Comparison of ENCODE assay signal across 22 cellular contexts in the genomic region with DNA sequence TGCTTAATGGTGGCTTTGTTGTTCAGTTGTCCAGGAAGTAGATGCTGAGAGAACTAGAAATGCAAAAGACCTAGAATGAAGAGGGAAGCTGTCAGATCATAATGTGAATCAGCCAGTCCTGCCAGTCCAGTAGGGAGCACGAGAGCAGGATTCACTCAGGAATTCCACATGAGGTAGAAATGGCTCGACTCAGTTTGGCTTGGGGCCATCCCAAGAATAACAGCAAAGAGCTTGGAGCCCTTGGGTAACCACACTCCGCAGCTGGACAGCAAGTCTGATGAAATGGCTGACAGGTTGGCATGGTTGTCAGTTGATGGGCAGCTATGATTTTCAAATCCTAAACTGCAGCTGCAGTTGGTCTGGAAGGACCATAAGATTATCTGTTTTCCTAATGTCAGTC. TPM values are rescaled to one million over a fixed set of nuclear protein-coding genes. Genes with fewer than 3 reads are reported as not detected.
A peak's percentile ranks its signal among the peaks of the same experiment; 100 is the strongest.
DNase-seq lines count a peak whose midpoint lies in the region; ATAC-seq, FAIRE-seq and TF ChIP-seq lines count a peak whose summit lies in the region.
"Had no signal": no experiment of that assay in that cellular context is flagged by ENCODE, and none has a peak within 500 bp of the region (broad histone marks: within the 10 kb centered on the region; RNA-seq: fewer than 3 reads in every experiment).

No MANE protein-coding gene starts in this region.

- BruUV-seq in K562 (replicated peaks; lab: Mats Ljungman, UMichigan): no TSS peak

- no peaks in the 10 kb centered on the region; the same call in 2 of the 3 replicates for H3K36me3 ChIP-seq in K562 (ENCODE audit: control insufficient read depth, insufficient read depth, low read length)
- H3K36me3 ChIP-seq: HAP-1, neutrophil, prostate gland, upper lobe of left lung had no signal

- H3K9me1 ChIP-seq in K562 (ENCODE audit: control insufficient read depth, insufficient read depth, low read length): no peaks in the 10 kb centered on the region

- H3K27ac Mint-ChIP-seq in activated CD8-positive, alpha-beta T cell treated with anti-CD3 and anti-CD28 coated beads, Interleukin-2, amount 10 ng/mL, durations not matched to agents 7 days and 5 days: peak overlapping the region; percentile 93
- H3K27ac Mint-ChIP-seq in activated CD8-positive, alpha-beta T cell treated with anti-CD3 and anti-CD28 coated beads for 36 hours: no peak overlapping the region
- H3K27ac Mint-ChIP-seq: memory B cell had no signal

- CTCF ChIA-PET in activated CD8-positive, alpha-beta T cell treated with anti-CD3 and anti-CD28 coated beads, Interleukin-2, amount 10 ng/mL, durations not matched to agents 7 days and 5 days (lab: Charles Lee): interaction anchor here (0.6 to 5.2 kb wide), 22 partner anchors 9 to 394 kb away, joined by 3 to 97 read pairs (median 4); partner anchors contain the start of genes WDR1 and ZNF518B
- CTCF ChIA-PET in activated CD8-positive, alpha-beta T cell treated with anti-CD3 and anti-CD28 coated beads for 36 hours (lab: Charles Lee): interaction anchor here (0.6 to 2.6 kb wide), 10 partner anchors 10 to 388 kb away, joined by 3 to 12 read pairs (median 4); no protein-coding TSS in a partner anchor
- CTCF ChIA-PET in K562 (lab: Yijun Ruan, JAX; ENCODE audit: low intra/inter-chr PET ratio): interaction anchor here (0.5 to 2.9 kb wide), 3 partner anchors 169 to 388 kb away, joined by 3 to 21 read pairs (median 17); no protein-coding TSS in a partner anchor

- no peak for TF ChIP-seq POLR2A in K562 (conservative IDR thresholded peaks at IDR 0.05)

- POLR2A ChIA-PET in activated CD8-positive, alpha-beta T cell treated with anti-CD3 and anti-CD28 coated beads, Interleukin-2, amount 10 ng/mL, durations not matched to agents 7 days and 5 days (lab: Charles Lee): interaction anchor here (0.8 to 1.0 kb wide), 2 partner anchors 44 to 119 kb away, joined by 4 to 5 read pairs; no protein-coding TSS in a partner anchor
- POLR2A ChIA-PET in activated CD8-positive, alpha-beta T cell treated with anti-CD3 and anti-CD28 coated beads for 36 hours (lab: Charles Lee): interaction anchor here (0.9 to 1.8 kb wide), 3 partner anchors 20 to 46 kb away, joined by 3 to 7 read pairs (median 3); no protein-coding TSS in a partner anchor
- POLR2A ChIA-PET in K562 (lab: Yijun Ruan, JAX): interaction anchor here (0.6 to 1.4 kb wide), 4 partner anchors 13 to 1062 kb away, joined by 3 to 7 read pairs (median 4); no protein-coding TSS in a partner anchor

- no peak for TF ChIP-seq EP300 in K562 (IDR thresholded peaks at IDR 0.05; ENCODE audit: low read length)

- no peak overlapping the region for H3K27ac ChIP-seq in K562 (ENCODE audit: extremely low read depth, low read depth, low read length)
- H3K27ac ChIP-seq: A549, neutrophil, prostate gland, upper lobe of left lung had no signal

- H3K27me3 Mint-ChIP-seq in activated CD8-positive, alpha-beta T cell treated with anti-CD3 and anti-CD28 coated beads, Interleukin-2, amount 10 ng/mL, durations not matched to agents 7 days and 5 days (ENCODE audit: low read depth): no peaks in the 10 kb centered on the region
- H3K27me3 Mint-ChIP-seq in activated CD8-positive, alpha-beta T cell treated with anti-CD3 and anti-CD28 coated beads for 36 hours: no peaks in the 10 kb centered on the region
- H3K27me3 Mint-ChIP-seq: activated T-cell treated with anti-CD3 and anti-CD28 coated beads, Interleukin-2, amount 50 U/mL, for 24 hours had no signal

- in situ Hi-C loops in K562 (cut with MboI): loop anchor here (5.0 to 25.0 kb wide), 2 partner anchors 386 to 1251 kb away; no protein-coding TSS in a partner anchor

- no peaks in the 10 kb centered on the region; a peak in 1 of 5 replicates for H3K27me3 ChIP-seq in K562 (ENCODE audit: control insufficient read depth in 2 of 2, insufficient read depth in 2 of 2, low read length in 2 of 2)
- H3K27me3 ChIP-seq: neutrophil, upper lobe of left lung had no signal

- intact Hi-C loops in activated CD8-positive, alpha-beta T cell treated with anti-CD3 and anti-CD28 coated beads for 36 hours (cut with micrococcal nuclease): loop anchor here (2.0 to 5.0 kb wide), 2 partner anchors 242 to 386 kb away; no protein-coding TSS in a partner anchor
- intact Hi-C loops in K562 (cut with micrococcal nuclease): no loop called here

- H3K4me3 Mint-ChIP-seq in activated CD8-positive, alpha-beta T cell treated with anti-CD3 and anti-CD28 coated beads, Interleukin-2, amount 10 ng/mL, durations not matched to agents 7 days and 5 days: no peak overlapping the region
- H3K4me3 Mint-ChIP-seq in activated CD8-positive, alpha-beta T cell treated with anti-CD3 and anti-CD28 coated beads for 36 hours: no peak overlapping the region
- H3K4me3 Mint-ChIP-seq: activated T-cell treated with anti-CD3 and anti-CD28 coated beads, Interleukin-2, amount 50 U/mL, for 24 hours; memory B cell had no signal

- FAIRE-seq in K562 (lab: Jason Lieb, UNC) (no peak), D721Med (lab: Jason Lieb, UNC) (no peak)
- FAIRE-seq: A549 had no signal

- H4K20me1 ChIP-seq in K562 (replicated peaks; ENCODE audit: control insufficient read depth, insufficient read depth, low read length): no peaks in the 10 kb centered on the region

- H3K79me2 ChIP-seq in K562 (ENCODE audit: control insufficient read depth, insufficient read depth, low read length): no peaks in the 10 kb centered on the region

- no peak overlapping the region for H3K4me2 ChIP-seq in K562 (ENCODE audit: insufficient read depth, low read length)
- H3K4me2 ChIP-seq: A549 had no signal

- TF ChIP-seq CTCF in activated CD8-positive, alpha-beta T cell treated with anti-CD3 and anti-CD28 coated beads for 36 hours (IDR thresholded peaks at IDR 0.05): no peak
- TF ChIP-seq CTCF in K562 (IDR thresholded peaks at IDR 0.05 in 2 of 3, conservative IDR thresholded peaks at IDR 0.05 in 1 of 3; ENCODE audit: insufficient read depth in 2 of 3, low read depth in 1 of 3, low read length in 3 of 3) (no peak), D721Med (IDR thresholded peaks at IDR 0.05; ENCODE audit: insufficient read depth, missing control alignments) (no peak)

- peak overlapping the region; percentile 75; the same call in 1 of the 2 replicates for H2AFZ ChIP-seq in K562 (ENCODE audit: low read depth, low read length)

- ATAC-seq in activated CD8-positive, alpha-beta T cell treated with anti-CD3 and anti-CD28 coated beads, Interleukin-2, amount 10 ng/mL, durations not matched to agents 7 days and 5 days: no peak
- ATAC-seq in activated CD8-positive, alpha-beta T cell treated with anti-CD3 and anti-CD28 coated beads for 36 hours: no peak
- no peak for ATAC-seq in K562
- no peak for ATAC-seq in GM21528 (IDR thresholded peaks at IDR 0.05; ENCODE audit: low FRiP score, unreplicated experiment)
- ATAC-seq: A549, SK-N-SH treated with all-trans-retinoic acid at 6 μM for 48 hours had no signal

- no peak for TF ChIP-seq RAD21 in K562 (CRISPR knock-in tag; conservative IDR thresholded peaks at IDR 0.05 in 1 of 2, IDR thresholded peaks at IDR 0.05 in 1 of 2)

- peaks cover 55% of the 10 kb centered on the region for H3K4me1 Mint-ChIP-seq in activated CD8-positive, alpha-beta T cell treated with anti-CD3 and anti-CD28 coated beads, Interleukin-2, amount 10 ng/mL, durations not matched to agents 7 days and 5 days (ENCODE audit: low read depth)
- peaks cover 32% of the 10 kb centered on the region for H3K4me1 Mint-ChIP-seq in activated CD8-positive, alpha-beta T cell treated with anti-CD3 and anti-CD28 coated beads for 36 hours (ENCODE audit: low read depth)

- no peak overlapping the region for H3K9ac ChIP-seq in K562 (ENCODE audit: insufficient read depth in 1 of 2, low read depth in 2 of 2, low read length in 2 of 2)

- DNase-seq in activated CD8-positive, alpha-beta T cell treated with anti-CD3 and anti-CD28 coated beads, Interleukin-2, amount 10 ng/mL, durations not matched to agents 7 days and 5 days: no peak
- DNase-seq in activated CD8-positive, alpha-beta T cell treated with anti-CD3 and anti-CD28 coated beads for 36 hours: no peak
- DNase-seq in HT1080 (ENCODE audit: low read depth): peak; percentile 25
- DNase-seq in K562 (ENCODE audit: extremely low read depth in 1 of 4, low spot score in 3 of 4): no peak
- DNase-seq in myocyte (ENCODE audit: low read depth): peak; percentile 53
- DNase-seq in NCI-H1930 (lab: John Stamatoyannopoulos, UW): no peak
- no peak for DNase-seq in D721Med (ENCODE audit: insufficient read length, low spot score)
- DNase-seq: activated naive CD4-positive, alpha-beta T cell; activated T-cell treated with anti-CD3 and anti-CD28 coated beads, Interleukin-2, amount 50 U/mL, for 24 hours; anterior cingulate cortex; NCI-H1105 treated with DMSO at 0.1 percent for 48 hours; NCI-H2029 treated with DMSO at 0.1 percent for 48 hours; stimulated activated CD8-positive, alpha-beta memory T cell treated with anti-CD3 and anti-CD28 coated beads, Interleukin-4, amount 100 ng/mL, for 48 hours; upper lobe of left lung had no signal

- no peaks in the 10 kb centered on the region for H3K9me3 ChIP-seq in K562 (replicated peaks; ENCODE audit: control insufficient read depth, insufficient read depth, low read depth, low read length)
- H3K9me3 ChIP-seq: A549, HAP-1, neutrophil, prostate gland, upper lobe of left lung had no signal

- no peaks in the 10 kb centered on the region for H3K36me3 Mint-ChIP-seq in activated CD8-positive, alpha-beta T cell treated with anti-CD3 and anti-CD28 coated beads, Interleukin-2, amount 10 ng/mL, durations not matched to agents 7 days and 5 days (ENCODE audit: low read depth)
- no peaks in the 10 kb centered on the region for H3K36me3 Mint-ChIP-seq in activated CD8-positive, alpha-beta T cell treated with anti-CD3 and anti-CD28 coated beads for 36 hours (ENCODE audit: low read depth)
- H3K36me3 Mint-ChIP-seq: memory B cell had no signal

- peaks cover 0 to 37% of the 10 kb centered on the region in 2 experiments; a peak in 3 of 5 replicates for H3K4me1 ChIP-seq in K562 (replicated peaks in 1 of 2; ENCODE audit: control insufficient read depth in 2 of 2, insufficient read depth in 2 of 2, low read length in 2 of 2)
- H3K4me1 ChIP-seq: A549, HAP-1, prostate gland had no signal

- H3K9me3 Mint-ChIP-seq in activated CD8-positive, alpha-beta T cell treated with anti-CD3 and anti-CD28 coated beads, Interleukin-2, amount 10 ng/mL, durations not matched to agents 7 days and 5 days (ENCODE audit: insufficient read depth): no peaks in the 10 kb centered on the region
- no peaks in the 10 kb centered on the region for H3K9me3 Mint-ChIP-seq in activated CD8-positive, alpha-beta T cell treated with anti-CD3 and anti-CD28 coated beads for 36 hours
- H3K9me3 Mint-ChIP-seq: activated T-cell treated with anti-CD3 and anti-CD28 coated beads, Interleukin-2, amount 50 U/mL, for 24 hours; central memory CD8-positive, alpha-beta T cell; memory B cell had no signal

- 55% methylated on average over 3 of the region's 3 CpGs for WGBS in K562 (ENCODE audit: insufficient coverage, low coverage, missing lambda C conversion rate)

- H3K4me3 ChIP-seq in K562: no peak overlapping the region
- H3K4me3 ChIP-seq: A549, HAP-1, prostate gland, upper lobe of left lung had no signal

RNA-seq across cellular contexts. Expression of gene WDR1, which starts 44.5 kb away (rescaled TPM):
- total RNA-seq in activated CD8-positive, alpha-beta T cell treated with anti-CD3 and anti-CD28 coated beads, Interleukin-2, amount 10 ng/mL, durations not matched to agents 7 days and 5 days: 100 to 1,000 TPM; 516 to 550 TPM
- total RNA-seq in activated CD8-positive, alpha-beta T cell treated with anti-CD3 and anti-CD28 coated beads for 36 hours: 100 to 1,000 TPM; 390 to 393 TPM
- total RNA-seq in HT1080 (2014; rRNA removed; shearing (Covaris generic)): 369 and 395 TPM in 2 replicates
- 381 and 391 TPM in 2 replicates for polyA plus RNA-seq in HT1080 (2015; cell fraction: cytosol; rRNA removed)
- 417 and 423 TPM in 2 replicates for polyA plus RNA-seq in HT1080 (2015; cell fraction: nucleus; rRNA removed)
- total RNA-seq in K562 (2011; cell fraction: chromatin; rRNA removed; ENCODE audit: low replicate concordance): 72.4 and 125 TPM in 2 replicates
- 75.3 and 90.2 TPM in 2 replicates for total RNA-seq in K562 (2011; cell fraction: nucleolus; rRNA removed)
- total RNA-seq in K562 (2011; cell fraction: nucleoplasm; rRNA removed): 64.2 and 70.3 TPM in 2 replicates
- total RNA-seq in K562 (2014; rRNA removed) (151 and 154 TPM in 2 replicates), K562 (2014; rRNA removed; fragmentation: Illumina TruSeq; extraction: Trizol) (111 and 112 TPM in 2 replicates), K562 (2015; rRNA removed; fragmentation: Illumina TruSeq; extraction: Trizol) (120 and 124 TPM in 2 replicates), K562 (2021) (186 and 213 TPM in 2 replicates), myocyte (128 and 156 TPM in 2 replicates)
- polyA plus RNA-seq in K562 (2011; rRNA removed) (140 and 186 TPM in 2 replicates), K562 (2014; fragmentation: Illumina TruSeq; extraction: Trizol) (139 and 149 TPM in 2 replicates), K562 (2014; fragmentation: Nextera tagmentation; extraction: Ambion mirVana) (10 to 100 TPM; 16.1 to 23.0 TPM), K562 (2014; rRNA removed) (120 and 125 TPM in 2 replicates)
- polyA plus RNA-seq in K562 (2011; cell fraction: cytosol; rRNA removed): 176 and 298 TPM in 2 replicates
- polyA plus RNA-seq in K562 (2011; cell fraction: nucleus; rRNA removed): 133 and 190 TPM in 2 replicates
- polyA plus RNA-seq in K562 (2012): 144 and 177 TPM in 2 replicates
- 188 and 256 TPM in 2 replicates for polyA minus RNA-seq in K562 (2011; rRNA and poly(A)+ RNA removed)
- polyA minus RNA-seq in K562 (2011; cell fraction: cytosol; rRNA and poly(A)+ RNA removed): 111 and 132 TPM in 2 replicates
- polyA minus RNA-seq in K562 (2011; cell fraction: nucleus; rRNA and poly(A)+ RNA removed): 53.7 and 56.2 TPM in 2 replicates
- polyA plus RNA-seq in myocyte (2012): 239 TPM

Comparison
In these comparisons a context has a peak if more than half of its experiments do, and no peak if none do; other contexts are left out.
1. DNase-seq: peak in HT1080 (single experiment) and myocyte (single experiment); none in activated CD8-positive, alpha-beta T cell treated with anti-CD3 and anti-CD28 coated beads, Interleukin-2, amount 10 ng/mL, durations not matched to agents 7 days and 5 days (single experiment), activated CD8-positive, alpha-beta T cell treated with anti-CD3 and anti-CD28 coated beads for 36 hours (single experiment), K562 (0 of 4), NCI-H1930 (0 of 2) and D721Med (single experiment).